Comparison of ENCODE assay signal across 23 cellular contexts in genomic region chr1:165284471-165284870, GRCh38.
DNase-seq lines count a peak whose midpoint lies in the region; ATAC-seq and TF ChIP-seq lines count a peak whose summit lies in the region.
"Had no signal": no experiment of that assay in that cellular context is flagged by ENCODE, and none has a peak within 500 bp of the region (broad histone marks: within the 10 kb centered on the region; RNA-seq: fewer than 3 reads in every experiment).

No MANE protein-coding gene starts in this region.

- peak; percentile 41 for DNase-seq in NCI-H82 (lab: John Stamatoyannopoulos, UW)
- no peak for DNase-seq in NCI-H82 treated with DMSO at 0.1 percent for 48 hours (lab: John Stamatoyannopoulos, UW; ENCODE audit: unreplicated experiment)
- peak; percentile 53 for DNase-seq in NCI-H1436 treated with DMSO at 0.1 percent for 48 hours (lab: John Stamatoyannopoulos, UW)
- DNase-seq in body of pancreas: peak in 3 of 4 donors; percentile 17 to 49 (median 17)
- no peak for DNase-seq in type B pancreatic cell (ENCODE audit: extremely low spot score, unreplicated experiment)
- DNase-seq in activated effector memory CD4-positive, alpha-beta T cell treated with Interleukin-2 at 50 U/mL for 16 hours: no peak
- DNase-seq in HuH-7.5 (ENCODE audit: low spot score): no peak
- DNase-seq: ACHN; activated naive CD4-positive, alpha-beta T cell treated with anti-CD3 and anti-CD28 coated beads, Interleukin-2, amount 10 ng/mL, durations not matched to agents 7 days and 5 days; activated T-cell treated with anti-CD3 and anti-CD28 coated beads, Interleukin-2, amount 50 U/mL, for 4 hours; aorta; cerebellar nuclear complex; effector memory CD8-positive, alpha-beta T cell; heart right ventricle; NCI-H446; T-helper 2 cell had no signal

- peaks cover 57% of the 10 kb centered on the region for H3K4me1 Mint-ChIP-seq in type B pancreatic cell (ENCODE audit: unreplicated experiment)
- H3K4me1 Mint-ChIP-seq: activated naive CD4-positive, alpha-beta T cell treated with anti-CD3 and anti-CD28 coated beads, Interleukin-2, amount 10 ng/mL, durations not matched to agents 7 days and 5 days; CD14-positive monocyte had no signal

- intact Hi-C loops in body of pancreas (cut with DNase I): no loop called here

- H3K9me3 Mint-ChIP-seq in type B pancreatic cell: no peaks in the 10 kb centered on the region
- H3K9me3 Mint-ChIP-seq: activated naive CD4-positive, alpha-beta T cell treated with anti-CD3 and anti-CD28 coated beads, Interleukin-2, amount 10 ng/mL, durations not matched to agents 7 days and 5 days; activated T-cell treated with anti-CD3 and anti-CD28 coated beads, Interleukin-2, amount 50 U/mL, for 4 hours; CD14-positive monocyte; effector memory CD8-positive, alpha-beta T cell had no signal

- ATAC-seq in body of pancreas: peak; percentile 53
- no peak for ATAC-seq in GM21367 (IDR thresholded peaks at IDR 0.05; ENCODE audit: unreplicated experiment)
- ATAC-seq: activated T-cell treated with anti-CD3 and anti-CD28 coated beads, Interleukin-2, amount 50 U/mL, for 4 hours; effector memory CD8-positive, alpha-beta T cell; HCT116; heart right ventricle had no signal

- peaks cover 59% of the 10 kb centered on the region for H3K27me3 Mint-ChIP-seq in type B pancreatic cell

- 21 to 24% methylated on average over 10 of the region's 10 CpGs for WGBS in body of pancreas, 2 donors

- H3K36me3 ChIP-seq in body of pancreas (replicated peaks in 1 of 2; ENCODE audit: insufficient read depth in 1 of 2, low read depth in 2 of 2): no peaks in the 10 kb centered on the region
- H3K36me3 ChIP-seq: heart right ventricle, neutrophil, right atrium auricular region, SJSA1, suprapubic skin had no signal

- H3K27ac ChIP-seq in body of pancreas: no peak overlapping the region
- H3K27ac ChIP-seq: heart right ventricle, neutrophil, right atrium auricular region, SJSA1, suprapubic skin had no signal

- peak overlapping the region; percentile 67 for H3K27ac Mint-ChIP-seq in type B pancreatic cell
- H3K27ac Mint-ChIP-seq: activated naive CD4-positive, alpha-beta T cell treated with anti-CD3 and anti-CD28 coated beads, Interleukin-2, amount 10 ng/mL, durations not matched to agents 7 days and 5 days; CD14-positive monocyte; effector memory CD8-positive, alpha-beta T cell had no signal

- H3K36me3 Mint-ChIP-seq in type B pancreatic cell: no peaks in the 10 kb centered on the region
- H3K36me3 Mint-ChIP-seq: activated naive CD4-positive, alpha-beta T cell treated with anti-CD3 and anti-CD28 coated beads, Interleukin-2, amount 10 ng/mL, durations not matched to agents 7 days and 5 days; CD14-positive monocyte had no signal

- no peaks in the 10 kb centered on the region for H3K27me3 ChIP-seq in body of pancreas
- H3K27me3 ChIP-seq: right atrium auricular region had no signal

- no peak for TF ChIP-seq CTCF in body of pancreas (IDR thresholded peaks at IDR 0.05)
- no peak for TF ChIP-seq CTCF in type B pancreatic cell (conservative IDR thresholded peaks at IDR 0.05)

- peak overlapping the region; percentile 50 for H3K4me3 Mint-ChIP-seq in type B pancreatic cell
- H3K4me3 Mint-ChIP-seq: activated naive CD4-positive, alpha-beta T cell treated with anti-CD3 and anti-CD28 coated beads, Interleukin-2, amount 10 ng/mL, durations not matched to agents 7 days and 5 days; activated T-cell treated with anti-CD3 and anti-CD28 coated beads, Interleukin-2, amount 50 U/mL, for 4 hours; CD14-positive monocyte; effector memory CD8-positive, alpha-beta T cell had no signal

- no peak for TF ChIP-seq POLR2A in body of pancreas (IDR thresholded peaks at IDR 0.05)

- no peaks in the 10 kb centered on the region for H3K9me3 ChIP-seq in body of pancreas
- H3K9me3 ChIP-seq: heart right ventricle, neutrophil, right atrium auricular region, SJSA1, suprapubic skin had no signal

- no peak overlapping the region for H3K4me3 ChIP-seq in body of pancreas
- H3K4me3 ChIP-seq: heart right ventricle, right atrium auricular region, SJSA1, suprapubic skin had no signal

- no peaks in the 10 kb centered on the region for H3K4me1 ChIP-seq in body of pancreas
- H3K4me1 ChIP-seq: heart right ventricle, right atrium auricular region, SJSA1 had no signal

Comparison
In these comparisons a context has a peak if more than half of its experiments do, and no peak if none do; other contexts are left out.
1. DNase-seq: peak in NCI-H82 (single experiment), NCI-H1436 treated with DMSO at 0.1 percent for 48 hours (single experiment) and body of pancreas (3 of 4); none in NCI-H82 treated with DMSO at 0.1 percent for 48 hours (single experiment), type B pancreatic cell (single experiment), activated effector memory CD4-positive, alpha-beta T cell treated with Interleukin-2 at 50 U/mL for 16 hours (single experiment) and HuH-7.5 (single experiment).